Comparison of ENCODE assay signal across 8 cellular contexts in the genomic region with DNA sequence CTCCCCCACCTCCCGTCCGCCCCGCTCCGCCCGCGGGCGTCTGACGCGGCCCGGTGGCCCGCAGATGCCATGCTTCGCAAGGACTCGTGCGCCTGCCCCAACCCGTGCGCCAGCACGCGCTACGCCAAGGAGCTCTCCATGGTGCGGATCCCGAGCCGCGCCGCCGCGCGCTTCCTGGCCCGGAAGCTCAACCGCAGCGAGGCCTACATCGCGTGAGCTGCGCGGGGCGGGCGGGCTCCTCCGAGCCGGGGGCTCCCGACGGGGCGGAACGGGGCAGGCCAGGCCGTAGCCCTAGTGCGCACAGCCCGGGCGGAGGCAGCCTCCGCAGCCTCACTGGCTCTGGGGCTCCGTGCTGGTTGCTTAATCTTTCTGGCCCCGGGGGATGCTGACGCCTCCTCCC. TPM values are rescaled to one million over a fixed set of nuclear protein-coding genes. Genes with fewer than 3 reads are reported as not detected.
A peak's percentile ranks its signal among the peaks of the same experiment; 100 is the strongest.
DNase-seq lines count a peak whose midpoint lies in the region; ATAC-seq and TF ChIP-seq lines count a peak whose summit lies in the region.

No MANE protein-coding gene starts in this region.

- intact Hi-C loops in posterior cingulate gyrus (cut with DNase I) (no loop called here), vagina (cut with DNase I) (loop anchor here (10.0 kb wide), 1 partner anchor 184 kb away; the partner anchor contains the start of gene CHPF2)

- H3K36me3 ChIP-seq in vagina, result no peaks in the 10 kb centered on the region

- H3K27me3 Mint-ChIP-seq in activated T-cell treated with anti-CD3 and anti-CD28 coated beads, Interleukin-2, amount 50 U/mL, for 72 hours (ENCODE audit: low read depth), result no peaks in the 10 kb centered on the region

- DNase-seq in MV-4-11 (lab: John Stamatoyannopoulos, UW), result peak; percentile 50
- DNase-seq in activated T-cell treated with anti-CD3 and anti-CD28 coated beads, Interleukin-2, amount 50 U/mL, for 72 hours, result peak; percentile 55 to 57
- DNase-seq in fibroblast of villous mesenchyme (ENCODE audit: low read depth), result peak; percentile 84
- DNase-seq in posterior cingulate gyrus, result peak in 9 of 10 donors; percentile 31 to 95 (median 60)
- no peak for DNase-seq in HuH-7 (ENCODE audit: low spot score)
- DNase-seq in vagina (ENCODE audit: extremely low spot score in 2 of 2), result no peak

- H3K27ac Mint-ChIP-seq in activated T-cell treated with anti-CD3 and anti-CD28 coated beads, Interleukin-2, amount 50 U/mL, for 72 hours, result no peak overlapping the region

- peaks cover 27% of the 10 kb centered on the region for H3K4me1 ChIP-seq in vagina

- no peaks in the 10 kb centered on the region for H3K36me3 Mint-ChIP-seq in activated T-cell treated with anti-CD3 and anti-CD28 coated beads, Interleukin-2, amount 50 U/mL, for 72 hours (ENCODE audit: insufficient read depth in 2 of 2)

- no peak for TF ChIP-seq CTCF in fibroblast of villous mesenchyme (IDR thresholded peaks at IDR 0.05; ENCODE audit: insufficient read depth, low read depth, low read length)
- no peak for TF ChIP-seq CTCF in vagina (IDR thresholded peaks at IDR 0.05)

- H3K27me3 ChIP-seq in vagina, result no peaks in the 10 kb centered on the region

- no peak overlapping the region for H3K27ac ChIP-seq in vagina

- H3K9me3 Mint-ChIP-seq in activated T-cell treated with anti-CD3 and anti-CD28 coated beads, Interleukin-2, amount 50 U/mL, for 72 hours, result no peaks in the 10 kb centered on the region

- H3K4me1 Mint-ChIP-seq in activated T-cell treated with anti-CD3 and anti-CD28 coated beads, Interleukin-2, amount 50 U/mL, for 72 hours (ENCODE audit: low read depth), result peaks cover 4% of the 10 kb centered on the region

- no peak for TF ChIP-seq POLR2A in vagina (IDR thresholded peaks at IDR 0.05)

- H3K4me3 Mint-ChIP-seq in activated T-cell treated with anti-CD3 and anti-CD28 coated beads, Interleukin-2, amount 50 U/mL, for 72 hours, result no peak overlapping the region

- no peak overlapping the region for H3K4me3 ChIP-seq in fibroblast of villous mesenchyme (ENCODE audit: low read depth, low read length)
- peak overlapping the region in 1 of 2 donors; percentile 15 for H3K4me3 ChIP-seq in vagina

- H3K9me3 ChIP-seq in vagina, result no peaks in the 10 kb centered on the region

- ATAC-seq in activated T-cell treated with anti-CD3 and anti-CD28 coated beads, Interleukin-2, amount 50 U/mL, for 72 hours (replicated peaks in 1 of 2), result peak; percentile 68 to 69
- no peak for ATAC-seq in GM18519 (IDR thresholded peaks at IDR 0.05; ENCODE audit: low FRiP score, unreplicated experiment)
- ATAC-seq in GM19395 (IDR thresholded peaks at IDR 0.05; ENCODE audit: unreplicated experiment), result no peak

RNA-seq across cellular contexts. Expression of gene ASIC3, which starts 2.8 kb away (rescaled TPM):
- 10 to 100 TPM; 14.4 to 15.7 TPM for total RNA-seq in activated T-cell treated with anti-CD3 and anti-CD28 coated beads, Interleukin-2, amount 50 U/mL, for 72 hours
- total RNA-seq in fibroblast of villous mesenchyme, result under 0.01 and 0.32 TPM in 2 replicates
- 3.7 TPM for total RNA-seq in vagina

RNA-seq across cellular contexts. Expression of gene CDK5, which starts 6.6 kb away (rescaled TPM):
- 10 to 100 TPM in 1 of 2 donors, 1 to 10 TPM in 1; 9.4 to 11.6 TPM for total RNA-seq in activated T-cell treated with anti-CD3 and anti-CD28 coated beads, Interleukin-2, amount 50 U/mL, for 72 hours
- 22.2 and 22.9 TPM in 2 replicates for total RNA-seq in fibroblast of villous mesenchyme
- 4.2 TPM for total RNA-seq in vagina

RNA-seq across cellular contexts. Expression of gene SLC4A2, which starts 8.3 kb away (rescaled TPM):
- total RNA-seq in activated T-cell treated with anti-CD3 and anti-CD28 coated beads, Interleukin-2, amount 50 U/mL, for 72 hours, result 10 to 100 TPM; 73.7 to 75.6 TPM
- total RNA-seq in fibroblast of villous mesenchyme (85.5 and 102 TPM in 2 replicates), vagina (66.5 TPM)

RNA-seq across cellular contexts. Expression of gene ABCB8, which starts 22.9 kb away (rescaled TPM):
- 10 to 100 TPM; 46.6 to 49.6 TPM for total RNA-seq in activated T-cell treated with anti-CD3 and anti-CD28 coated beads, Interleukin-2, amount 50 U/mL, for 72 hours
- total RNA-seq in fibroblast of villous mesenchyme (35.4 and 36.4 TPM in 2 replicates), vagina (38.3 TPM)

RNA-seq across cellular contexts. Expression of gene ATG9B, which starts 26.8 kb away (rescaled TPM):
- 10 to 100 TPM in 1 of 2 donors, 1 to 10 TPM in 1; 9.0 to 10.1 TPM for total RNA-seq in activated T-cell treated with anti-CD3 and anti-CD28 coated beads, Interleukin-2, amount 50 U/mL, for 72 hours
- total RNA-seq in fibroblast of villous mesenchyme (under 0.01 and 0.32 TPM in 2 replicates), vagina (34.1 TPM)

Comparison
In these comparisons a context has a peak if more than half of its experiments do, and no peak if none do; other contexts are left out.
1. DNase-seq: peak in MV-4-11 (single experiment), activated T-cell treated with anti-CD3 and anti-CD28 coated beads, Interleukin-2, amount 50 U/mL, for 72 hours (2 of 2), fibroblast of villous mesenchyme (single experiment) and posterior cingulate gyrus (9 of 10); none in HuH-7 (single experiment) and vagina (0 of 2).
2. ATAC-seq: peak in activated T-cell treated with anti-CD3 and anti-CD28 coated beads, Interleukin-2, amount 50 U/mL, for 72 hours (2 of 2); none in GM18519 (single experiment) and GM19395 (single experiment).